In the genomic region with DNA sequence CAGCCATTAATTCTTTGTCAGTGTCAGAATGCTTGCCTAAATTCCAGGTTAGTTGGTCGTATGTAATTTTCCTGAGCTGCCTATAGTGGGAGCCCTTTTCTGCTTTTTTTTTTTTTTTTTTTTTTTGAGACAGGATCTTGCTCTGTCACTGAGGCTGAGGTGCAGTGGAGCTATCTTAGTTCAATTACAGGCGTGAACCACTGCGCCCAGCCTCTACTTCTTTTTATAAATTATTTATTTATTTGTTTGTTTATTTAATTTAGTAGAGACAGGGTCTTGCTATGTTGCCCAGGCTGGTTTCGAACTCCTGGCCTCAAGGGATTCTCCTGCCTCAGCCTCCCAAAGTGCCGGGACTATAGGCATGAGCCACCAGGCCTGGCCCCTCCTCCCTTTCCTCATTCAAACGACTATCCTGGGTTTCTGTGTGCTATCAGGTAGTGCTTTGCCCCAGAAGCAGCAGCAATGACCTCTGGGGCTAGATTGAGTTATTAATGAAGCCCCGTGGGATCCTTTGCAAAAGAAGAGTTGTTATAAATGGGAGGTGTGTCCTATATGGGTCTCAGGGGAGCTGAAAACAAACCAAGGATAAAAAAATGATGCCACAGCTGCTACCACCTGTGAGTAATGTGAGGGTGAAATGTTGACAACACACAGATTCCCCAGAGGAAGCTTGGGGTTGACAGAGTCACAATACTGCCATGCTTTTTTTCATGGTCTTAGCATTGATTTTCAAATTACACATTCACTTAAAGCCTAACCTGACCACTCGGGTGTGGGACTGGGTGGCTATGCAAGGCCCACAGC, we compare ENCODE assay signal across 8 cellular contexts. TPM values are rescaled to one million over a fixed set of nuclear protein-coding genes. Genes with fewer than 3 reads are reported as not detected.
DNase-seq lines count a peak whose midpoint lies in the region; ATAC-seq and TF ChIP-seq lines count a peak whose summit lies in the region.

No MANE protein-coding gene starts in this region.

- no peak overlapping the region for H3K4me3 ChIP-seq in OCI-LY3 (ENCODE audit: low read length)

- H3K4me1 Mint-ChIP-seq in CD14-positive monocyte = peaks cover 5% of the 10 kb centered on the region
- peaks cover 2% of the 10 kb centered on the region for H3K4me1 Mint-ChIP-seq in glutamatergic neuron (ENCODE audit: low read depth, unreplicated experiment)
- peaks cover 7% of the 10 kb centered on the region for H3K4me1 Mint-ChIP-seq in activated naive CD8-positive, alpha-beta T cell treated with anti-CD3 and anti-CD28 coated beads, Interleukin-2, amount 50 U/mL, for 24 hours

- H3K9me3 Mint-ChIP-seq in CD14-positive monocyte (peaks cover 0 to 5% (median 2%) of the 10 kb centered on the region in 7 donors), glutamatergic neuron (ENCODE audit: unreplicated experiment) (peaks cover 6% of the 10 kb centered on the region)
- no peaks in the 10 kb centered on the region for H3K9me3 Mint-ChIP-seq in activated naive CD8-positive, alpha-beta T cell treated with anti-CD3 and anti-CD28 coated beads, Interleukin-2, amount 50 U/mL, for 24 hours

- no peak overlapping the region for H3K4me2 ChIP-seq in OCI-LY3 (ENCODE audit: low read length)

- no peak for DNase-seq in CD14-positive monocyte (ENCODE audit: low spot score)
- DNase-seq in HCEC 1CT = peak; percentile 11
- DNase-seq in glutamatergic neuron = no peak
- no peak for DNase-seq in activated CD8-positive, alpha-beta memory T cell treated with anti-CD3 and anti-CD28 coated beads, Interleukin-2, amount 50 U/mL, for 4 hours
- DNase-seq in activated naive CD8-positive, alpha-beta T cell treated with anti-CD3 and anti-CD28 coated beads, Interleukin-2, amount 50 U/mL, for 24 hours = no peak
- no peak for DNase-seq in posterior cingulate gyrus

- peak; percentile 57 for TF ChIP-seq CTCF in CD14-positive monocyte (IDR thresholded peaks at IDR 0.05)
- peak; percentile 46 for TF ChIP-seq CTCF in OCI-LY3 (IDR thresholded peaks at IDR 0.05; ENCODE audit: low read depth, low read length)
- TF ChIP-seq CTCF in glutamatergic neuron (IDR thresholded peaks at IDR 0.05; ENCODE audit: partially characterized antibody, unreplicated experiment) = peak; percentile 68

- H2AFZ ChIP-seq in OCI-LY3 (ENCODE audit: low read depth, low read length) = no peak overlapping the region

- no peaks in the 10 kb centered on the region for H3K79me2 ChIP-seq in OCI-LY3 (ENCODE audit: low read length)

- H3K27me3 Mint-ChIP-seq in CD14-positive monocyte (ENCODE audit: low read depth in 3 of 3) (peaks cover 0 to 4% (median 2%) of the 10 kb centered on the region in 3 donors), glutamatergic neuron (ENCODE audit: unreplicated experiment) (no peaks in the 10 kb centered on the region)
- H3K27me3 Mint-ChIP-seq in activated naive CD8-positive, alpha-beta T cell treated with anti-CD3 and anti-CD28 coated beads, Interleukin-2, amount 50 U/mL, for 24 hours = no peaks in the 10 kb centered on the region

- H3K9me3 ChIP-seq in OCI-LY3 (ENCODE audit: insufficient read depth, low read length) = no peaks in the 10 kb centered on the region

- H3K36me3 Mint-ChIP-seq in CD14-positive monocyte (no peaks in the 10 kb centered on the region), glutamatergic neuron (ENCODE audit: unreplicated experiment) (no peaks in the 10 kb centered on the region)
- no peaks in the 10 kb centered on the region for H3K36me3 Mint-ChIP-seq in activated naive CD8-positive, alpha-beta T cell treated with anti-CD3 and anti-CD28 coated beads, Interleukin-2, amount 50 U/mL, for 24 hours (ENCODE audit: low read depth)

- H3K27ac Mint-ChIP-seq in CD14-positive monocyte (no peak overlapping the region), glutamatergic neuron (ENCODE audit: unreplicated experiment) (no peak overlapping the region)
- H3K27ac Mint-ChIP-seq in activated naive CD8-positive, alpha-beta T cell treated with anti-CD3 and anti-CD28 coated beads, Interleukin-2, amount 50 U/mL, for 24 hours = no peak overlapping the region

- no peaks in the 10 kb centered on the region for H3K27me3 ChIP-seq in OCI-LY3 (ENCODE audit: low read depth, low read length)

- H3K9ac ChIP-seq in OCI-LY3 (ENCODE audit: low read length) = no peak overlapping the region

- no peaks in the 10 kb centered on the region for H4K20me1 ChIP-seq in OCI-LY3 (ENCODE audit: insufficient read depth, low read length)

- intact Hi-C loops in CD14-positive monocyte (cut with micrococcal nuclease) (no loop called here), posterior cingulate gyrus (cut with DNase I) (no loop called here)

- no peaks in the 10 kb centered on the region for H3K36me3 ChIP-seq in OCI-LY3 (replicated peaks; ENCODE audit: low read depth, low read length)

- H3K4me3 Mint-ChIP-seq in CD14-positive monocyte (no peak overlapping the region), glutamatergic neuron (ENCODE audit: unreplicated experiment) (peak overlapping the region; percentile 25)
- no peak overlapping the region for H3K4me3 Mint-ChIP-seq in activated naive CD8-positive, alpha-beta T cell treated with anti-CD3 and anti-CD28 coated beads, Interleukin-2, amount 50 U/mL, for 24 hours

- ATAC-seq in activated naive CD8-positive, alpha-beta T cell treated with anti-CD3 and anti-CD28 coated beads, Interleukin-2, amount 50 U/mL, for 24 hours = no peak
- no peak for ATAC-seq in HG02610 (IDR thresholded peaks at IDR 0.05; ENCODE audit: unreplicated experiment)

- H3K4me1 ChIP-seq in OCI-LY3 (ENCODE audit: low read length) = peaks cover 7% of the 10 kb centered on the region; the same call in 1 of the 2 replicates

- H3K27ac ChIP-seq in OCI-LY3 (ENCODE audit: low read length) = no peak overlapping the region

RNA-seq across cellular contexts. Expression of gene NFKBIA, which starts 34.6 kb away (rescaled TPM):
- 100 to 1,000 TPM; 868 to 935 TPM for polyA plus RNA-seq in CD14-positive monocyte
- total RNA-seq in glutamatergic neuron (ENCODE audit: unreplicated experiment) = 20.1 TPM
